8 cellular contexts compared by ENCODE assay signal in the genomic region with DNA sequence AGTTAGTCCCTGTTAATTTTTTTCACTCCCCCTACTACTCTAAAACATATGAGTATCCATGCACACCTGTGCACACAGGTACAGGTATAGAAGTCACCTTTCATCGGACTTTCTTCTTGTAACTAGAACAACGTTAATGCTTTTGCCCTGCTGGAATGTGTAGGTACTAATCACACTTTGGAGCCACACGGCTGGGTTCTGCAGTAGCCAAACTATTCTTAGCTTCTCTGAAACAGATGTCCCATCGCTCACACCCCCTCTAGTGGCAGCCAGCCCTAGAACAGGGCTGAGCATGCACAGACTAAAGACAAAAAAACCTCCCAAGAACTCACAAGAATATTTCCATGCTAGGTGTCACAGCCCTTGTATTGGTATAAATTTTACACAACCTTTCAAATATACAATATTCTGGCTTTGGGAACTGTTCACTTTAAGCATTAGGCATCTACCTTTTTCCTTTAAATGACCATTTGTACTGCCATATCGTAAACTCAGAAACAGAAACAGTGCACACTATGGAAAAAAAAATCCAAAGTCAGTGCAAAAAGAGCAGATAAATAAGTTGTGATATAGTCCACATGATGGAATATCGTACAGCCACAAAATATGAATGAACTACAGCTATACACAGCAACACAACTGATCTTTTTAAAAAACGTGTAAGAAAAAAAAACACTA.
A peak's percentile ranks its signal among the peaks of the same experiment; 100 is the strongest.
DNase-seq lines count a peak whose midpoint lies in the region; TF ChIP-seq lines count a peak whose summit lies in the region.

No MANE protein-coding gene starts in this region.

- no peak overlapping the region for H2AFZ ChIP-seq in KMS-11 (ENCODE audit: low read depth)

- no peak overlapping the region for H3K4me3 ChIP-seq in GM12865 (ENCODE audit: low read depth, low read length)
- no peak overlapping the region for H3K4me3 ChIP-seq in KMS-11 (IDR thresholded peaks at IDR 0.05; ENCODE audit: insufficient read depth, low read depth, low read length)

- no peak overlapping the region for H3K4me2 ChIP-seq in KMS-11

- no peak overlapping the region for H3K9ac ChIP-seq in KMS-11

- no peaks in the 10 kb centered on the region for H3K79me2 ChIP-seq in KMS-11 (ENCODE audit: insufficient read depth, low read depth)

- DNase-seq in GM12865 (ENCODE audit: low read depth): peak; percentile 65
- DNase-seq in GOT3 (lab: John Stamatoyannopoulos, UW): peak; percentile 13
- DNase-seq in SW480 (ENCODE audit: low spot score): peak; percentile 81
- peak; percentile 84 for DNase-seq in astrocyte of the hippocampus (ENCODE audit: low read depth, low spot score)
- peak; percentile 66 for DNase-seq in iPS DF 4.7 (ENCODE audit: extremely low read depth, low spot score)
- peak; percentile 75 for DNase-seq in stimulated activated CD4-positive, alpha-beta T cell treated with anti-CD3 and anti-CD28 coated beads, Interleukin-15, amount 100 ng/mL, for 24 hours
- DNase-seq in cortex of kidney (lab: John Stamatoyannopoulos, UW): no peak

- H3K4me1 ChIP-seq in KMS-11 (ENCODE audit: low read depth, poor library complexity, severe bottlenecking): no peaks in the 10 kb centered on the region

- TF ChIP-seq CTCF in GM12865 (IDR thresholded peaks at IDR 0.05; ENCODE audit: insufficient read depth, low read depth, low read length, missing control alignments) (peak; percentile 82), KMS-11 (conservative IDR thresholded peaks at IDR 0.05; ENCODE audit: low read depth, low read length) (peak; percentile 81)

- no peak overlapping the region for H3K27ac ChIP-seq in KMS-11

- no peaks in the 10 kb centered on the region for H3K36me3 ChIP-seq in KMS-11 (ENCODE audit: insufficient read depth)

- H3K27me3 ChIP-seq in KMS-11 (ENCODE audit: insufficient read depth, low read depth): no peaks in the 10 kb centered on the region

- no peaks in the 10 kb centered on the region for H4K20me1 ChIP-seq in KMS-11 (ENCODE audit: insufficient read depth)
